In genomic region chr7:2993396-2993795, GRCh38 we compare ENCODE assay signal across 26 cellular contexts. TPM values are rescaled to one million over a fixed set of nuclear protein-coding genes. Genes with fewer than 3 reads are reported as not detected.
DNase-seq lines count a peak whose midpoint lies in the region; ATAC-seq, FAIRE-seq and TF ChIP-seq lines count a peak whose summit lies in the region.
"Had no signal": no experiment of that assay in that cellular context is flagged by ENCODE, and none has a peak within 500 bp of the region (broad histone marks: within the 10 kb centered on the region; RNA-seq: fewer than 3 reads in every experiment).

No MANE protein-coding gene starts in this region.

- TF ChIP-seq EP300 in HepG2 (IDR thresholded peaks at IDR 0.05; ENCODE audit: low read depth in 2 of 2, low read length in 2 of 2) = no peak
- TF ChIP-seq EP300 in HepG2 (CRISPR knock-in tag; IDR thresholded peaks at IDR 0.05; ENCODE audit: borderline replicate concordance) = no peak

- H3K4me3 ChIP-seq in CD8-positive, alpha-beta T cell (ENCODE audit: low read depth, low read length) = no peak overlapping the region
- no peak overlapping the region for H3K4me3 ChIP-seq in kidney (ENCODE audit: low read length in 2 of 2)
- no peak overlapping the region for H3K4me3 ChIP-seq in thymus (ENCODE audit: low read length)
- H3K4me3 ChIP-seq in HepG2 (replicated peaks in 1 of 3; ENCODE audit: insufficient read depth in 1 of 3, low read depth in 2 of 3, low read length in 3 of 3) = no peak overlapping the region
- no peak overlapping the region for H3K4me3 ChIP-seq in MG63
- H3K4me3 ChIP-seq: A549; BLaER1 treated with 17β-estradiol and CSF1 and Interleukin-3, amounts not matched to agents 10 nM and 100 nM; GM23248; K562 had no signal

- POLR2A ChIA-PET in CD8-positive, alpha-beta T cell (lab: Charles Lee) = no interaction called here
- POLR2A ChIA-PET in HepG2 (lab: Yijun Ruan, JAX) = no interaction called here

- WGBS in thymus = 90% methylated on average over 17 of the region's 17 CpGs
- 57% methylated on average over 17 of the region's 17 CpGs for WGBS in HepG2 (ENCODE audit: low lambda C conversion rate)

- peaks cover 35% of the 10 kb centered on the region for H3K4me1 Mint-ChIP-seq in CD8-positive, alpha-beta T cell (ENCODE audit: low read depth)

- H3K27me3 Mint-ChIP-seq in CD8-positive, alpha-beta T cell (ENCODE audit: low read depth) = no peaks in the 10 kb centered on the region
- H3K27me3 Mint-ChIP-seq: CD4-positive, alpha-beta memory T cell had no signal

- no peak for FAIRE-seq in kidney (lab: Jason Lieb, UNC)
- no peak for FAIRE-seq in HepG2 (lab: Jason Lieb, UNC)
- FAIRE-seq: A549, GM12891, K562 had no signal

- H3K4me1 ChIP-seq in CD8-positive, alpha-beta T cell (ENCODE audit: insufficient read depth, low read length) = no peaks in the 10 kb centered on the region
- peaks cover 0 to 3% of the 10 kb centered on the region in 2 donors for H3K4me1 ChIP-seq in kidney (ENCODE audit: control insufficient read depth in 1 of 2, insufficient read depth in 1 of 2, low read depth in 1 of 2, low read length in 2 of 2)
- no peaks in the 10 kb centered on the region for H3K4me1 ChIP-seq in thymus (ENCODE audit: control insufficient read depth, insufficient read depth, low read length)
- peaks cover 16% of the 10 kb centered on the region for H3K4me1 ChIP-seq in HepG2 (ENCODE audit: insufficient read depth, low read length)
- H3K4me1 ChIP-seq: A549; BLaER1 treated with 17β-estradiol and CSF1 and Interleukin-3, amounts not matched to agents 10 nM and 100 nM had no signal

- BruUV-seq in HepG2 (replicated peaks; lab: Mats Ljungman, UMichigan) = no TSS peak

- H3K36me3 ChIP-seq in CD8-positive, alpha-beta T cell (ENCODE audit: insufficient read depth, low read length) = peaks cover 4% of the 10 kb centered on the region
- no peaks in the 10 kb centered on the region for H3K36me3 ChIP-seq in kidney (ENCODE audit: control insufficient read depth in 1 of 2, insufficient read depth in 2 of 2, low read length in 2 of 2)
- H3K36me3 ChIP-seq in thymus (ENCODE audit: control insufficient read depth, insufficient read depth) = peaks cover 3% of the 10 kb centered on the region
- H3K36me3 ChIP-seq in HepG2 (replicated peaks in 1 of 2; ENCODE audit: control insufficient read depth in 1 of 2, insufficient read depth in 2 of 2, low read length in 2 of 2) = no peaks in the 10 kb centered on the region
- H3K36me3 ChIP-seq in MG63 = no peaks in the 10 kb centered on the region

- no peak for ATAC-seq in CD8-positive, alpha-beta T cell
- ATAC-seq in HepG2 = no peak
- ATAC-seq in GM21528 (IDR thresholded peaks at IDR 0.05; ENCODE audit: low FRiP score, unreplicated experiment) = no peak
- ATAC-seq: A549, K562 had no signal

- peaks cover 81% of the 10 kb centered on the region for H3K36me3 Mint-ChIP-seq in CD8-positive, alpha-beta T cell

- CTCF ChIA-PET in CD8-positive, alpha-beta T cell (lab: Charles Lee) = interaction anchor here (0.8 kb wide), 1 partner anchor 12 kb away, joined by 3 read pairs; no protein-coding TSS in a partner anchor
- CTCF ChIA-PET in HepG2 (lab: Yijun Ruan, JAX; ENCODE audit: low intra/inter-chr PET ratio, low total read pairs) = no interaction called here

- no peaks in the 10 kb centered on the region for H4K20me1 ChIP-seq in HepG2 (ENCODE audit: insufficient read depth, low read length)
- H4K20me1 ChIP-seq: BLaER1 treated with 17β-estradiol and CSF1 and Interleukin-3, amounts not matched to agents 10 nM and 100 nM had no signal

- no peak for TF ChIP-seq CTCF in CD8-positive, alpha-beta T cell (IDR thresholded peaks at IDR 0.05)
- TF ChIP-seq CTCF in kidney (IDR thresholded peaks at IDR 0.05; ENCODE audit: borderline replicate concordance, extremely low read depth, insufficient read depth) = no peak
- TF ChIP-seq CTCF in HepG2 (CRISPR knock-in tag; IDR thresholded peaks at IDR 0.05) = no peak

- H3K27ac Mint-ChIP-seq in CD8-positive, alpha-beta T cell = peak overlapping the region; percentile 73

- no peak overlapping the region for H3K27ac ChIP-seq in CD8-positive, alpha-beta T cell (ENCODE audit: low read depth, low read length)
- H3K27ac ChIP-seq in kidney (ENCODE audit: low read depth in 2 of 2, low read length in 2 of 2) = no peak overlapping the region
- H3K27ac ChIP-seq in thymus (ENCODE audit: low read depth) = peak overlapping the region; percentile 42
- H3K27ac ChIP-seq in HepG2 (ENCODE audit: extremely low read length, insufficient read depth, low read length) = no peak overlapping the region
- H3K27ac ChIP-seq: A549; BLaER1 treated with 17β-estradiol and CSF1 and Interleukin-3, amounts not matched to agents 10 nM and 100 nM; GM23248 had no signal

- no peak overlapping the region for H3K9ac ChIP-seq in kidney (ENCODE audit: low read length in 2 of 2)
- H3K9ac ChIP-seq in HepG2 (ENCODE audit: insufficient read depth, low read depth, low read length) = no peak overlapping the region
- H3K9ac ChIP-seq: BLaER1 treated with 17β-estradiol and CSF1 and Interleukin-3, amounts not matched to agents 10 nM and 100 nM; GM23248; SK-N-SH had no signal

- intact Hi-C loops in CD8-positive, alpha-beta T cell (cut with DNase I, micrococcal nuclease) = no loop called here
- intact Hi-C loops in kidney (cut with DNase I) = no loop called here
- intact Hi-C loops in HepG2 (cut with micrococcal nuclease; ENCODE audit: unreplicated experiment) = no loop called here

- H3K27me3 ChIP-seq in CD8-positive, alpha-beta T cell (ENCODE audit: insufficient read depth, low read length) = no peaks in the 10 kb centered on the region
- no peaks in the 10 kb centered on the region for H3K27me3 ChIP-seq in thymus (ENCODE audit: control insufficient read depth, insufficient read depth)
- H3K27me3 ChIP-seq in HepG2 (ENCODE audit: control insufficient read depth in 1 of 2, insufficient read depth in 2 of 2, low read length in 2 of 2) = 0 out of 5 replicates have a peak, but pooled peaks cover 0 to 3% of the 10 kb centered on the region in 2 experiments
- H3K27me3 ChIP-seq in MG63 = no peaks in the 10 kb centered on the region
- H3K27me3 ChIP-seq: BLaER1 treated with 17β-estradiol and CSF1 and Interleukin-3, amounts not matched to agents 10 nM and 100 nM had no signal

- no peak for TF ChIP-seq RAD21 in HepG2 (CRISPR knock-in tag; IDR thresholded peaks at IDR 0.05)

- H3K4me3 Mint-ChIP-seq in CD8-positive, alpha-beta T cell = no peak overlapping the region
- H3K4me3 Mint-ChIP-seq: CD4-positive, alpha-beta memory T cell had no signal

- no peak for DNase-seq in CD8-positive, alpha-beta T cell
- DNase-seq in NCI-H69 (lab: John Stamatoyannopoulos, UW) = peak; percentile 73
- peak; percentile 60 for DNase-seq in kidney
- DNase-seq in HepG2 (ENCODE audit: low spot score) = no peak
- no peak for DNase-seq in MG63
- DNase-seq: AML-193; CD4-positive, alpha-beta memory T cell; DMS79 treated with DMSO at 0.1 percent for 48 hours; GF-D8; GM23248; H7; Kasumi-1; MV-4-11; NCI-H1105; NCI-H1436 treated with DMSO at 0.1 percent for 48 hours; NCI-H187 treated with DMSO at 0.1 percent for 48 hours; NCI-H524; NCI-H774; SK-N-SH had no signal

- no peak for TF ChIP-seq POLR2A in HepG2 (IDR thresholded peaks at IDR 0.05; ENCODE audit: insufficient read depth in 1 of 2, low read depth in 2 of 2, low read length in 2 of 2)

- no peak overlapping the region for H2AFZ ChIP-seq in HepG2 (ENCODE audit: low read length)
- H2AFZ ChIP-seq: GM23248 had no signal

- in situ Hi-C loops in HepG2 (cut with HindIII; ENCODE audit: extremely low pct_ligation_motif_present, low pct_unique_long_range_greater_than_20kb) = no loop called here

- no peaks in the 10 kb centered on the region for H3K79me2 ChIP-seq in HepG2 (ENCODE audit: insufficient read depth, low read length)

- no peaks in the 10 kb centered on the region for H3K9me3 ChIP-seq in CD8-positive, alpha-beta T cell (ENCODE audit: low read length)
- H3K9me3 ChIP-seq in kidney (ENCODE audit: control insufficient read depth in 1 of 2, low read length in 2 of 2) = peaks cover 0 to 5% of the 10 kb centered on the region in 2 donors
- no peaks in the 10 kb centered on the region for H3K9me3 ChIP-seq in thymus (ENCODE audit: control insufficient read depth)
- no peaks in the 10 kb centered on the region for H3K9me3 ChIP-seq in HepG2 (ENCODE audit: low read length)
- H3K9me3 ChIP-seq in MG63 = no peaks in the 10 kb centered on the region; the same call in 1 of the 2 replicates
- H3K9me3 ChIP-seq: A549 had no signal

- H3K4me2 ChIP-seq in HepG2 (ENCODE audit: low read depth, low read length) = no peak overlapping the region
- H3K4me2 ChIP-seq: A549; BLaER1 treated with 17β-estradiol and CSF1 and Interleukin-3, amounts not matched to agents 10 nM and 100 nM; SK-N-SH had no signal

- H3K9me3 Mint-ChIP-seq in CD8-positive, alpha-beta T cell = peaks cover 8% of the 10 kb centered on the region

RNA-seq across cellular contexts. Expression of gene CARD11, which starts 50.3 kb away (rescaled TPM):
- total RNA-seq in CD8-positive, alpha-beta T cell = 100 to 1,000 TPM; 114 to 117 TPM
- total RNA-seq in kidney (9.6 TPM), HepG2 (2016; rRNA removed; fragmentation: Illumina TruSeq; extraction: Trizol) (not detected in 2 replicates)
- polyA plus RNA-seq in kidney (ENCODE audit: insufficient read depth, low read depth, low replicate concordance) (0.22 TPM), thymus (19.4 TPM), HepG2 (2011; rRNA removed) (0.04 and 0.05 TPM in 2 replicates)
- total RNA-seq in HepG2 (2016; cell fraction: cytosol; rRNA removed; fragmentation: Illumina TruSeq; extraction: Trizol; ENCODE audit: low read depth) = not detected in 2 replicates
- not detected in 2 replicates for total RNA-seq in HepG2 (2016; cell fraction: insoluble cytoplasmic fraction; rRNA removed; fragmentation: Illumina TruSeq; extraction: Trizol)
- not detected in 2 replicates for total RNA-seq in HepG2 (2016; cell fraction: membrane; rRNA removed; fragmentation: Illumina TruSeq; extraction: Trizol)
- total RNA-seq in HepG2 (2016; cell fraction: nucleus; rRNA removed; fragmentation: Illumina TruSeq; extraction: Trizol) = not detected in 2 replicates
- polyA plus RNA-seq in HepG2 (2011; cell fraction: cytosol; rRNA removed) = 0.05 and 0.07 TPM in 2 replicates
- 0.12 and 0.40 TPM in 2 replicates for polyA plus RNA-seq in HepG2 (2011; cell fraction: nucleus; rRNA removed)
- polyA plus RNA-seq in HepG2 (2012) = 0.13 and 0.21 TPM in 2 replicates
- polyA plus RNA-seq in HepG2 (2016; cell fraction: cytosol; fragmentation: Illumina TruSeq; extraction: Trizol; ENCODE audit: low read depth) = not detected in 2 replicates
- not detected in 2 replicates for polyA plus RNA-seq in HepG2 (2016; cell fraction: insoluble cytoplasmic fraction; fragmentation: Illumina TruSeq; extraction: Trizol; ENCODE audit: low read depth)
- polyA plus RNA-seq in HepG2 (2016; cell fraction: membrane; fragmentation: Illumina TruSeq; extraction: Trizol; ENCODE audit: low read depth) = not detected in 2 replicates
- polyA plus RNA-seq in HepG2 (2016; cell fraction: nucleus; fragmentation: Illumina TruSeq; extraction: Trizol; ENCODE audit: insufficient read depth, low read depth) = not detected in 2 replicates
- polyA minus RNA-seq in HepG2 (2011; rRNA and poly(A)+ RNA removed; ENCODE audit: low replicate concordance) = 0.26 TPM in 1 of 2 replicates, not detected in the other
- polyA minus RNA-seq in HepG2 (2011; cell fraction: cytosol; rRNA and poly(A)+ RNA removed) = not detected in 2 replicates
- polyA minus RNA-seq in HepG2 (2011; cell fraction: nucleus; rRNA and poly(A)+ RNA removed) = 0.13 TPM in 1 of 2 replicates, not detected in the other
- not detected in 2 replicates for total RNA-seq in MG63 (2014; rRNA removed; shearing (Covaris generic); ENCODE audit: low replicate concordance)
- total RNA-seq: GM23248, HT-29 had no signal
- polyA plus RNA-seq: GM23248, SK-N-SH had no signal

Comparison
In these comparisons a context has a peak if more than half of its experiments do, and no peak if none do; other contexts are left out.
1. DNase-seq: peak in NCI-H69 (single experiment) and kidney (single experiment); none in CD8-positive, alpha-beta T cell (0 of 7), HepG2 (single experiment) and MG63 (single experiment).
2. RNA of gene CARD11, which starts 50.3 kb away (total RNA-seq): 114 to 117 TPM in CD8-positive, alpha-beta T cell; 9.6 TPM in kidney (single experiment), not detected in HepG2 and not detected in MG63; every median in the first group is over 10 times any median in the second.